20 cellular contexts compared by ENCODE assay signal in genomic region chr22:17789379-17790200, GRCh38. TPM values are rescaled to one million over a fixed set of nuclear protein-coding genes. Genes with fewer than 3 reads are reported as not detected.
DNase-seq lines count a peak whose midpoint lies in the region; ATAC-seq and TF ChIP-seq lines count a peak whose summit lies in the region.
"Had no signal": no experiment of that assay in that cellular context is flagged by ENCODE, and none has a peak within 500 bp of the region (broad histone marks: within the 10 kb centered on the region; RNA-seq: fewer than 3 reads in every experiment).

No MANE protein-coding gene starts in this region.

- TF ChIP-seq EP300 in esophagus muscularis mucosa (IDR thresholded peaks at IDR 0.05), result no peak

- H3K9me3 ChIP-seq in right atrium auricular region, result no peaks in the 10 kb centered on the region
- no peaks in the 10 kb centered on the region for H3K9me3 ChIP-seq in neuronal stem cell (replicated peaks in 1 of 2; ENCODE audit: control insufficient read depth in 2 of 2, insufficient read depth in 1 of 2, low read depth in 1 of 2, low read length in 2 of 2)
- H3K9me3 ChIP-seq in esophagus muscularis mucosa, result no peaks in the 10 kb centered on the region
- H3K9me3 ChIP-seq: Peyer's patch had no signal

- peak overlapping the region; percentile 65 for H3K18ac ChIP-seq in neuronal stem cell (ENCODE audit: low read length)

- no peak overlapping the region for H3K23ac ChIP-seq in neuronal stem cell (ENCODE audit: low read depth, low read length, poor library complexity)

- no peak for ATAC-seq in Right ventricle myocardium inferior
- ATAC-seq: CD8-positive, alpha-beta T cell; HepG2 had no signal

- no peak overlapping the region for H3K14ac ChIP-seq in neuronal stem cell (ENCODE audit: low read length)

- DNase-seq in Right ventricle myocardium inferior (ENCODE audit: missing footprints) (peak; percentile 16), right atrium auricular region (ENCODE audit: low spot score) (no peak), cerebellum (ENCODE audit: low spot score) (peak; percentile 82), neuronal stem cell (ENCODE audit: low spot score) (no peak), esophagus muscularis mucosa (ENCODE audit: extremely low spot score) (no peak), EL (no peak), DMS53 treated with DMSO at 0.1 percent for 48 hours (lab: John Stamatoyannopoulos, UW; ENCODE audit: unreplicated experiment) (no peak)
- DNase-seq: 8988T; CD8-positive, alpha-beta T cell; H9; KBM-7; NCI-H1092 treated with DMSO at 0.1 percent for 48 hours; NCI-H1436 treated with DMSO at 0.1 percent for 48 hours; NCI-H1930; NCI-H2227 treated with DMSO at 0.1 percent for 48 hours; NCI-H510A; NCI-H748 treated with DMSO at 0.1 percent for 48 hours; NK-92 treated with Interleukin-12 subunit alpha and Interleukin-12 subunit beta, amount 100 ng/mL, for 24 hours; Peyer's patch had no signal

- no peaks in the 10 kb centered on the region for H3K27me3 ChIP-seq in right atrium auricular region
- H3K27me3 ChIP-seq in neuronal stem cell (ENCODE audit: control insufficient read depth in 3 of 3, insufficient read depth in 3 of 3, low read depth in 1 of 3, low read length in 3 of 3), result no peaks in the 10 kb centered on the region
- no peaks in the 10 kb centered on the region for H3K27me3 ChIP-seq in esophagus muscularis mucosa
- H3K27me3 ChIP-seq: Peyer's patch had no signal

- WGBS in neuronal stem cell (ENCODE audit: extremely low coverage in 2 of 2, insufficient read length in 2 of 2, insufficient replicate concordance in 1 of 2), 2 donors, result no CpG with 5 or more reads among the region's 27 CpGs
- 90% methylated on average over 24 of the region's 27 CpGs for WGBS in esophagus muscularis mucosa

- no peaks in the 10 kb centered on the region for H3K79me1 ChIP-seq in neuronal stem cell (ENCODE audit: low read depth, low read length)

- H2AFZ ChIP-seq in neuronal stem cell (ENCODE audit: low read length), result no peak overlapping the region

- H3K36me3 ChIP-seq in right atrium auricular region, result peaks cover 31% of the 10 kb centered on the region
- peaks cover 0 to 8% of the 10 kb centered on the region in 2 donors for H3K36me3 ChIP-seq in neuronal stem cell (replicated peaks in 1 of 2; ENCODE audit: control insufficient read depth in 2 of 2, insufficient read depth in 2 of 2, low read length in 2 of 2)
- H3K36me3 ChIP-seq in esophagus muscularis mucosa, result peaks cover 21 to 69% (median 45%) of the 10 kb centered on the region in 4 donors

- H3K9ac ChIP-seq in neuronal stem cell (ENCODE audit: low read depth, low read length, poor library complexity), result no peak overlapping the region

- H3K27ac ChIP-seq in right atrium auricular region, result no peak overlapping the region
- H3K27ac ChIP-seq in neuronal stem cell (replicated peaks; ENCODE audit: low read length), result no peak overlapping the region
- no peak overlapping the region for H3K27ac ChIP-seq in esophagus muscularis mucosa (replicated peaks in 1 of 4)
- H3K27ac ChIP-seq: Peyer's patch had no signal

- H2BK15ac ChIP-seq in neuronal stem cell (ENCODE audit: low read length), result no peak overlapping the region

- H2BK5ac ChIP-seq in neuronal stem cell (ENCODE audit: low read length), result no peak overlapping the region

- H3K4me2 ChIP-seq in neuronal stem cell (ENCODE audit: insufficient read depth, low read length, poor library complexity, severe bottlenecking), result no peak overlapping the region

- no peak overlapping the region for H3K4ac ChIP-seq in neuronal stem cell (ENCODE audit: low read length)

- no peak overlapping the region for H2BK120ac ChIP-seq in neuronal stem cell (ENCODE audit: low read depth, low read length)

- H2BK12ac ChIP-seq in neuronal stem cell (ENCODE audit: low read length), result peak overlapping the region; percentile 36

- H4K91ac ChIP-seq in neuronal stem cell (ENCODE audit: low read depth, low read length, poor library complexity), result no peak overlapping the region

- intact Hi-C loops in Right ventricle myocardium inferior (cut with DNase I), result loop anchor here (5.0 kb wide), 2 partner anchors 47 to 232 kb away; no protein-coding TSS in a partner anchor
- intact Hi-C loops in esophagus muscularis mucosa (cut with DNase I), result no loop called here

- H3K4me1 ChIP-seq in right atrium auricular region (peaks cover 0 to 18% of the 10 kb centered on the region in 2 donors), neuronal stem cell (ENCODE audit: control insufficient read depth in 2 of 2, insufficient read depth in 1 of 2, low read depth in 1 of 2, low read length in 2 of 2) (peaks cover 10 to 12% of the 10 kb centered on the region in 2 donors), esophagus muscularis mucosa (peaks cover 23 to 31% (median 31%) of the 10 kb centered on the region in 4 donors)

- no peak for TF ChIP-seq POLR2A in esophagus muscularis mucosa (IDR thresholded peaks at IDR 0.05; ENCODE audit: low read depth)

- TF ChIP-seq CTCF in right atrium auricular region (IDR thresholded peaks at IDR 0.05) (no peak), esophagus muscularis mucosa (IDR thresholded peaks at IDR 0.05) (no peak)

- H3K4me3 ChIP-seq in right atrium auricular region (no peak overlapping the region), neuronal stem cell (ENCODE audit: low read length in 2 of 2) (no peak overlapping the region), esophagus muscularis mucosa (no peak overlapping the region)
- H3K4me3 ChIP-seq: Peyer's patch had no signal

- H4K8ac ChIP-seq in neuronal stem cell (ENCODE audit: low read depth, low read length), result no peak overlapping the region

- H2AK5ac ChIP-seq in neuronal stem cell (ENCODE audit: low read depth, low read length), result peak overlapping the region; percentile 3

RNA-seq across cellular contexts. Expression of gene BID, which starts 15.3 kb away (rescaled TPM):
- total RNA-seq in Right ventricle myocardium inferior, result 23.2 TPM
- 10 to 100 TPM; 10.5 to 14.1 TPM for total RNA-seq in right atrium auricular region
- total RNA-seq in cerebellum, result 19.2 TPM
- polyA plus RNA-seq in neuronal stem cell (2013, experiment 1 of 2), result 25.3 TPM
- polyA plus RNA-seq in neuronal stem cell (2013, experiment 2 of 2), result 27.6 TPM
- total RNA-seq in esophagus muscularis mucosa, result 10 to 100 TPM; 12.9 to 48.3 (median 26.3) TPM

Comparison
In these comparisons a context has a peak if more than half of its experiments do, and no peak if none do; other contexts are left out.
1. DNase-seq: peak in Right ventricle myocardium inferior (single experiment) and cerebellum (single experiment); none in right atrium auricular region (single experiment), neuronal stem cell (single experiment), esophagus muscularis mucosa (single experiment), EL (single experiment) and DMS53 treated with DMSO at 0.1 percent for 48 hours (single experiment).